Comparison of ENCODE assay signal across 15 cellular contexts in genomic region chr11:75891947-75892739, GRCh38.
DNase-seq lines count a peak whose midpoint lies in the region; ATAC-seq, FAIRE-seq and TF ChIP-seq lines count a peak whose summit lies in the region.
"Had no signal": no experiment of that assay in that cellular context is flagged by ENCODE, and none has a peak within 500 bp of the region (broad histone marks: within the 10 kb centered on the region; RNA-seq: fewer than 3 reads in every experiment).

No MANE protein-coding gene starts in this region.

- H3K27ac ChIP-seq in neutrophil = peak overlapping the region; percentile 95

- H3K27me3 ChIP-seq in neutrophil = no peaks in the 10 kb centered on the region

- H3K9me3 Mint-ChIP-seq in osteocyte (ENCODE audit: unreplicated experiment) = no peaks in the 10 kb centered on the region

- DNase-seq in T-helper 17 cell (no peak), D341Med (ENCODE audit: low spot score) (no peak), urothelium cell line (ENCODE audit: low spot score) (no peak), osteocyte (ENCODE audit: extremely low spot score, unreplicated experiment) (no peak)
- DNase-seq in stimulated activated CD4-positive, alpha-beta T cell treated with anti-CD3 and anti-CD28 coated beads, Interleukin-4, amount 100 ng/mL, for 1 hour = no peak
- DNase-seq: activated CD4-positive, alpha-beta T cell treated with anti-CD3 and anti-CD28 coated beads for 48 hours; activated naive CD4-positive, alpha-beta T cell; DMS79; NCI-H226; stimulated activated CD4-positive, alpha-beta T cell treated with anti-CD3 and anti-CD28 coated beads, Interleukin-12 subunit alpha, Interleukin-12 subunit beta, amount 100 ng/mL, for 4 hours had no signal

- H3K4me3 Mint-ChIP-seq in T-helper 17 cell (no peak overlapping the region), osteocyte (ENCODE audit: unreplicated experiment) (no peak overlapping the region)

- no peak for TF ChIP-seq CTCF in neutrophil (IDR thresholded peaks at IDR 0.05)
- TF ChIP-seq CTCF in osteocyte (IDR thresholded peaks at IDR 0.05) = no peak

- H3K36me3 Mint-ChIP-seq in T-helper 17 cell (ENCODE audit: low read depth) = peaks cover 11% of the 10 kb centered on the region
- H3K36me3 Mint-ChIP-seq in osteocyte (ENCODE audit: unreplicated experiment) = peaks cover 19% of the 10 kb centered on the region

- H3K4me3 ChIP-seq in neutrophil (ENCODE audit: low read depth in 1 of 2, low read length in 1 of 2) = peak overlapping the region; percentile 43 to 51
- H3K4me3 ChIP-seq: HAP-1 had no signal

- H3K4me1 Mint-ChIP-seq in T-helper 17 cell = peaks cover 11% of the 10 kb centered on the region
- H3K4me1 Mint-ChIP-seq in osteocyte (ENCODE audit: unreplicated experiment) = peaks cover 3% of the 10 kb centered on the region

- H3K27me3 Mint-ChIP-seq in T-helper 17 cell = no peaks in the 10 kb centered on the region
- no peaks in the 10 kb centered on the region for H3K27me3 Mint-ChIP-seq in osteocyte (ENCODE audit: unreplicated experiment)

- no peaks in the 10 kb centered on the region for H3K36me3 ChIP-seq in neutrophil
- H3K36me3 ChIP-seq: HAP-1 had no signal

- ATAC-seq in GM18511 (IDR thresholded peaks at IDR 0.05; ENCODE audit: unreplicated experiment) = peak; percentile 70
- peak; percentile 46 for ATAC-seq in HG03159 (IDR thresholded peaks at IDR 0.05; ENCODE audit: unreplicated experiment)
- peak; percentile 44 for ATAC-seq in T-helper 17 cell

- peaks cover 45 to 50% of the 10 kb centered on the region in 2 experiments for H3K4me1 ChIP-seq in neutrophil (ENCODE audit: control insufficient read depth in 1 of 2, insufficient read depth in 1 of 2, low read depth in 1 of 2, low read length in 1 of 2)
- H3K4me1 ChIP-seq: HAP-1 had no signal

- FAIRE-seq in urothelium cell line (lab: Jason Lieb, UNC) = no peak
- FAIRE-seq: islet of Langerhans had no signal

- H3K27ac Mint-ChIP-seq in T-helper 17 cell (no peak overlapping the region), osteocyte (ENCODE audit: unreplicated experiment) (no peak overlapping the region)

- H3K9me3 ChIP-seq in T-helper 17 cell (ENCODE audit: control insufficient read depth, low read length, poor library complexity, severe bottlenecking) = no peaks in the 10 kb centered on the region
- H3K9me3 ChIP-seq in neutrophil = no peaks in the 10 kb centered on the region
- H3K9me3 ChIP-seq: HAP-1 had no signal
